Comparison of ENCODE assay signal across 10 cellular contexts in genomic region chr5:108924457-108924961, GRCh38.
DNase-seq lines count a peak whose midpoint lies in the region; ATAC-seq, FAIRE-seq and TF ChIP-seq lines count a peak whose summit lies in the region.
"Had no signal": no experiment of that assay in that cellular context is flagged by ENCODE, and none has a peak within 500 bp of the region (broad histone marks: within the 10 kb centered on the region; RNA-seq: fewer than 3 reads in every experiment).

No MANE protein-coding gene starts in this region.

- H3K27me3 Mint-ChIP-seq in stimulated activated naive CD8-positive, alpha-beta T cell treated with anti-CD3 and anti-CD28 coated beads, Interleukin-15, Interleukin-2, amounts not matched to agents 100 ng/mL and 50 ng/mL, for 24 hours: no peaks in the 10 kb centered on the region
- H3K27me3 Mint-ChIP-seq in T-cell: no peaks in the 10 kb centered on the region

- POLR2A ChIA-PET in K562 (lab: Yijun Ruan, JAX): no interaction called here
- POLR2A ChIA-PET in T-cell (lab: Charles Lee): interaction anchor here in 1 of 2 donors (0.5 kb wide), 1 partner anchor 9 kb away, joined by 3 read pairs; no protein-coding TSS in a partner anchor

- no peak for ATAC-seq in stimulated activated naive CD8-positive, alpha-beta T cell treated with anti-CD3 and anti-CD28 coated beads, Interleukin-15, Interleukin-2, amounts not matched to agents 100 U/mL and 50 U/mL, for 24 hours
- peak; percentile 88 for ATAC-seq in K562
- ATAC-seq in upper lobe of right lung: no peak
- ATAC-seq in T-cell (replicated peaks in 1 of 4): no peak

- intact Hi-C loops in K562 (cut with micrococcal nuclease) (loop anchor here (5.0 to 10.0 kb wide), 4 partner anchors 242 to 650 kb away; no protein-coding TSS in a partner anchor), upper lobe of right lung (cut with DNase I) (no loop called here)

- FAIRE-seq in K562 (lab: Jason Lieb, UNC): peak; percentile 82

- H3K4me3 Mint-ChIP-seq in stimulated activated naive CD8-positive, alpha-beta T cell treated with anti-CD3 and anti-CD28 coated beads, Interleukin-15, Interleukin-2, amounts not matched to agents 100 ng/mL and 50 ng/mL, for 24 hours: peak overlapping the region; percentile 33
- peak overlapping the region in 1 of 3 donors; percentile 49 for H3K4me3 Mint-ChIP-seq in T-cell

- H3K9me3 ChIP-seq in K562 (replicated peaks; ENCODE audit: control insufficient read depth, insufficient read depth, low read depth, low read length) (no peaks in the 10 kb centered on the region), upper lobe of right lung (no peaks in the 10 kb centered on the region)
- H3K9me3 ChIP-seq: transverse colon had no signal

- H3K9ac ChIP-seq in K562 (ENCODE audit: insufficient read depth in 1 of 2, low read depth in 2 of 2, low read length in 2 of 2): no peak overlapping the region

- peak overlapping the region; percentile 57; the same call in 1 of the 2 replicates for H2AFZ ChIP-seq in K562 (ENCODE audit: low read depth, low read length)

- no peaks in the 10 kb centered on the region for H3K36me3 Mint-ChIP-seq in stimulated activated naive CD8-positive, alpha-beta T cell treated with anti-CD3 and anti-CD28 coated beads, Interleukin-15, Interleukin-2, amounts not matched to agents 100 ng/mL and 50 ng/mL, for 24 hours (ENCODE audit: low read depth)
- peaks cover 3% of the 10 kb centered on the region for H3K36me3 Mint-ChIP-seq in T-cell

- 41% methylated on average over 3 of the region's 3 CpGs for WGBS in K562 (ENCODE audit: insufficient coverage, low coverage, missing lambda C conversion rate)

- H3K4me3 ChIP-seq in K562: peak overlapping the region; percentile 20
- H3K4me3 ChIP-seq in upper lobe of right lung: no peak overlapping the region
- H3K4me3 ChIP-seq: transverse colon had no signal

- no peak for DNase-seq in stimulated activated naive CD8-positive, alpha-beta T cell treated with anti-CD3 and anti-CD28 coated beads, Interleukin-15, Interleukin-2, amounts not matched to agents 100 U/mL and 50 U/mL, for 24 hours
- DNase-seq in LHCN-M2 (ENCODE audit: low read depth) (peak; percentile 6), K562 (ENCODE audit: extremely low read depth in 1 of 4, low spot score in 3 of 4) (peak in 3 of 4 experiments; percentile 7 to 41 (median 11)), upper lobe of right lung (no peak), T-cell (no peak), NCI-H1048 (lab: John Stamatoyannopoulos, UW) (no peak)
- DNase-seq in stimulated activated CD4-positive, alpha-beta T cell treated with anti-CD3 and anti-CD28 coated beads, Interleukin-2, amount 100 ng/mL, for 24 hours: no peak
- DNase-seq: NCI-H2081 treated with DMSO at 0.1 percent for 48 hours, transverse colon had no signal

- in situ Hi-C loops in K562 (cut with MboI): no loop called here

- no peaks in the 10 kb centered on the region for H3K27me3 ChIP-seq in K562 (ENCODE audit: control insufficient read depth in 2 of 2, insufficient read depth in 2 of 2, low read length in 2 of 2)
- H3K27me3 ChIP-seq in upper lobe of right lung: no peaks in the 10 kb centered on the region
- H3K27me3 ChIP-seq: transverse colon had no signal

- H4K20me1 ChIP-seq in K562 (replicated peaks; ENCODE audit: control insufficient read depth, insufficient read depth, low read length): no peaks in the 10 kb centered on the region

- BruUV-seq in K562 (replicated peaks; lab: Mats Ljungman, UMichigan): TSS peak; percentile 87

- CTCF ChIA-PET in K562 (lab: Yijun Ruan, JAX; ENCODE audit: low intra/inter-chr PET ratio): no interaction called here
- CTCF ChIA-PET in T-cell (lab: Charles Lee): no interaction called here

- TF ChIP-seq POLR2A in K562 (conservative IDR thresholded peaks at IDR 0.05): no peak

- peak overlapping the region; percentile 48 for H3K4me2 ChIP-seq in K562 (ENCODE audit: insufficient read depth, low read length)

- TF ChIP-seq CTCF in K562 (IDR thresholded peaks at IDR 0.05 in 2 of 3, conservative IDR thresholded peaks at IDR 0.05 in 1 of 3; ENCODE audit: insufficient read depth in 2 of 3, low read depth in 1 of 3, low read length in 3 of 3) (peak in 2 of 3 experiments; percentile 44 to 47; a peak in 4 of 6 replicates), upper lobe of right lung (IDR thresholded peaks at IDR 0.05) (peak; percentile 8)

- H3K27ac Mint-ChIP-seq in stimulated activated naive CD8-positive, alpha-beta T cell treated with anti-CD3 and anti-CD28 coated beads, Interleukin-15, Interleukin-2, amounts not matched to agents 100 ng/mL and 50 ng/mL, for 24 hours: no peak overlapping the region
- no peak overlapping the region for H3K27ac Mint-ChIP-seq in T-cell

- H3K9me3 Mint-ChIP-seq in stimulated activated naive CD8-positive, alpha-beta T cell treated with anti-CD3 and anti-CD28 coated beads, Interleukin-15, Interleukin-2, amounts not matched to agents 100 ng/mL and 50 ng/mL, for 24 hours: no peaks in the 10 kb centered on the region
- no peaks in the 10 kb centered on the region for H3K9me3 Mint-ChIP-seq in T-cell

- no peaks in the 10 kb centered on the region for H3K9me1 ChIP-seq in K562 (ENCODE audit: control insufficient read depth, insufficient read depth, low read length)

- H3K27ac ChIP-seq in K562 (ENCODE audit: extremely low read depth, low read depth, low read length): peak overlapping the region; percentile 9; the same call in 1 of the 3 replicates
- no peak overlapping the region for H3K27ac ChIP-seq in upper lobe of right lung
- H3K27ac ChIP-seq: transverse colon had no signal

- no peak for TF ChIP-seq EP300 in K562 (IDR thresholded peaks at IDR 0.05; ENCODE audit: low read length)

- peak; percentile 15 to 54; a peak in 3 of 4 replicates for TF ChIP-seq RAD21 in K562 (CRISPR knock-in tag; conservative IDR thresholded peaks at IDR 0.05 in 1 of 2, IDR thresholded peaks at IDR 0.05 in 1 of 2)

- H3K4me1 Mint-ChIP-seq in stimulated activated naive CD8-positive, alpha-beta T cell treated with anti-CD3 and anti-CD28 coated beads, Interleukin-15, Interleukin-2, amounts not matched to agents 100 ng/mL and 50 ng/mL, for 24 hours (ENCODE audit: low read depth): no peaks in the 10 kb centered on the region
- H3K4me1 Mint-ChIP-seq in T-cell: peaks cover 0 to 5% (median 5%) of the 10 kb centered on the region in 3 donors

- H3K4me1 ChIP-seq in K562 (replicated peaks in 1 of 2; ENCODE audit: control insufficient read depth in 2 of 2, insufficient read depth in 2 of 2, low read length in 2 of 2) (no peaks in the 10 kb centered on the region), upper lobe of right lung (no peaks in the 10 kb centered on the region)

- H3K36me3 ChIP-seq in K562 (ENCODE audit: control insufficient read depth, insufficient read depth, low read length) (no peaks in the 10 kb centered on the region), upper lobe of right lung (no peaks in the 10 kb centered on the region)
- H3K36me3 ChIP-seq: transverse colon had no signal

- no peaks in the 10 kb centered on the region for H3K79me2 ChIP-seq in K562 (ENCODE audit: control insufficient read depth, insufficient read depth, low read length)

TF ChIP-seq in K562, 482 proteins besides CTCF, POLR2A, EP300 and RAD21 (continues in another document):
- TF ChIP-seq GABPA (tag; conservative IDR thresholded peaks at IDR 0.05; ENCODE audit: low read depth) (no peak), SLC30A9 (CRISPR knock-in tag; IDR thresholded peaks at IDR 0.05) (no peak), GATA2 (CRISPR knock-in tag; IDR thresholded peaks at IDR 0.05) (no peak), PREB (CRISPR knock-in tag; IDR thresholded peaks at IDR 0.05) (no peak), ID3 (CRISPR knock-in tag; IDR thresholded peaks at IDR 0.05) (no peak), ID3 (tag; IDR thresholded peaks at IDR 0.05) (no peak), ZNF384 (IDR thresholded peaks at IDR 0.05; ENCODE audit: low read depth, low read length) (no peak), TEAD1 (CRISPR knock-in tag; IDR thresholded peaks at IDR 0.05) (no peak), MAFK (IDR thresholded peaks at IDR 0.05; ENCODE audit: low read length) (no peak)
- TF ChIP-seq, protein P1, sequence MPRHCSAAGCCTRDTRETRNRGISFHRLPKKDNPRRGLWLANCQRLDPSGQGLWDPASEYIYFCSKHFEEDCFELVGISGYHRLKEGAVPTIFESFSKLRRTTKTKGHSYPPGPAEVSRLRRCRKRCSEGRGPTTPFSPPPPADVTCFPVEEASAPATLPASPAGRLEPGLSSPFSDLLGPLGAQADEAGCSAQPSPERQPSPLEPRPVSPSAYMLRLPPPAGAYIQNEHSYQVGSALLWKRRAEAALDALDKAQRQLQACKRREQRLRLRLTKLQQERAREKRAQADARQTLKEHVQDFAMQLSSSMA (CRISPR knock-in tag; IDR thresholded peaks at IDR 0.05): no peak
- TF ChIP-seq, protein P2, sequence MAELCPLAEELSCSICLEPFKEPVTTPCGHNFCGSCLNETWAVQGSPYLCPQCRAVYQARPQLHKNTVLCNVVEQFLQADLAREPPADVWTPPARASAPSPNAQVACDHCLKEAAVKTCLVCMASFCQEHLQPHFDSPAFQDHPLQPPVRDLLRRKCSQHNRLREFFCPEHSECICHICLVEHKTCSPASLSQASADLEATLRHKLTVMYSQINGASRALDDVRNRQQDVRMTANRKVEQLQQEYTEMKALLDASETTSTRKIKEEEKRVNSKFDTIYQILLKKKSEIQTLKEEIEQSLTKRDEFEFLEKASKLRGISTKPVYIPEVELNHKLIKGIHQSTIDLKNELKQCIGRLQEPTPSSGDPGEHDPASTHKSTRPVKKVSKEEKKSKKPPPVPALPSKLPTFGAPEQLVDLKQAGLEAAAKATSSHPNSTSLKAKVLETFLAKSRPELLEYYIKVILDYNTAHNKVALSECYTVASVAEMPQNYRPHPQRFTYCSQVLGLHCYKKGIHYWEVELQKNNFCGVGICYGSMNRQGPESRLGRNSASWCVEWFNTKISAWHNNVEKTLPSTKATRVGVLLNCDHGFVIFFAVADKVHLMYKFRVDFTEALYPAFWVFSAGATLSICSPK (IDR thresholded peaks at IDR 0.05; ENCODE audit: borderline replicate concordance): no peak

Comparison
In these comparisons a context has a peak if more than half of its experiments do, and no peak if none do; other contexts are left out.
1. DNase-seq: peak in LHCN-M2 (single experiment) and K562 (3 of 4); none in stimulated activated naive CD8-positive, alpha-beta T cell treated with anti-CD3 and anti-CD28 coated beads, Interleukin-15, Interleukin-2, amounts not matched to agents 100 U/mL and 50 U/mL, for 24 hours (single experiment), upper lobe of right lung (single experiment), T-cell (0 of 34), NCI-H1048 (single experiment) and stimulated activated CD4-positive, alpha-beta T cell treated with anti-CD3 and anti-CD28 coated beads, Interleukin-2, amount 100 ng/mL, for 24 hours (0 of 2).